8 cellular contexts compared by ENCODE assay signal in genomic region chr20:35092524-35093244, GRCh38. TPM values are rescaled to one million over a fixed set of nuclear protein-coding genes. Genes with fewer than 3 reads are reported as not detected.
DNase-seq lines count a peak whose midpoint lies in the region; ATAC-seq and TF ChIP-seq lines count a peak whose summit lies in the region.

TRPC4AP (minus strand) TSS chr20:35092807; CDS start chr20:35092781, 26 bp downstream.

- no peaks in the 10 kb centered on the region for H3K9me2 ChIP-seq in OCI-LY1 (ENCODE audit: low read depth, low read length)

- H4K20me1 ChIP-seq in OCI-LY1 (ENCODE audit: insufficient read depth, low read length), result no peaks in the 10 kb centered on the region

- DNase-seq in DMS 273 treated with DMSO at 0.1 percent for 48 hours (lab: John Stamatoyannopoulos, UW), result peak; percentile 52
- peak in 75 of 76 experiments; percentile 13 to 88 (median 78) for DNase-seq in HUDEP-2 (lab: John Stamatoyannopoulos, UW; ENCODE audit: unreplicated experiment in 76 of 76)
- DNase-seq in activated T-cell treated with anti-CD3 and anti-CD28 coated beads for 24 hours (ENCODE audit: low read depth), result peak; percentile 84
- DNase-seq in epithelial cell of prostate (ENCODE audit: low read depth, low spot score), result no peak
- DNase-seq in mucosa of gallbladder (ENCODE audit: low spot score), result peak; percentile 89
- peak; percentile 90 for DNase-seq in stimulated activated CD8-positive, alpha-beta memory T cell treated with anti-CD3 and anti-CD28 coated beads, Interleukin-4, amount 100 ng/mL, for 48 hours

- peak within 1 kb of the TSS; percentile 88 for H3K4me3 ChIP-seq in OCI-LY1 (ENCODE audit: low read depth, low read length, poor library complexity, severe bottlenecking)

- TF ChIP-seq CTCF in OCI-LY1 (IDR thresholded peaks at IDR 0.05; ENCODE audit: low read length), result peak; percentile 94

- no peaks in the 10 kb centered on the region for H3K27me3 ChIP-seq in OCI-LY1 (ENCODE audit: insufficient read depth, low read length)

- H3F3A ChIP-seq in OCI-LY1 (ENCODE audit: insufficient read depth, low read length), result peaks cover 4% of the 10 kb centered on the region; the same call in 1 of the 2 replicates

- peaks cover 23% of the 10 kb centered on the region for H3K4me1 ChIP-seq in OCI-LY1 (ENCODE audit: insufficient read depth, low read length, severe bottlenecking)

- peaks cover 31% of the 10 kb centered on the region for H3K79me2 ChIP-seq in OCI-LY1 (ENCODE audit: insufficient read depth, low read length)

- peak within 1 kb of the TSS; percentile 68 for H2AFZ ChIP-seq in OCI-LY1 (ENCODE audit: low read length)

- H3K36me3 ChIP-seq in OCI-LY1 (ENCODE audit: insufficient read depth, low read length), result peaks cover 3% of the 10 kb centered on the region; the same call in 1 of the 2 replicates

- H3K27ac ChIP-seq in OCI-LY1 (ENCODE audit: low read depth, low read length, poor library complexity, severe bottlenecking) (no peak within 1 kb of the TSS), epithelial cell of prostate (peak within 1 kb of the TSS; percentile 92)

- H3K9me3 ChIP-seq in OCI-LY1 (ENCODE audit: low read length), result no peaks in the 10 kb centered on the region

- H3K4me2 ChIP-seq in OCI-LY1 (ENCODE audit: low read length), result peak within 1 kb of the TSS; percentile 91

- peak; percentile 91 for ATAC-seq in GM21381 (IDR thresholded peaks at IDR 0.05; ENCODE audit: unreplicated experiment)

- H3K9ac ChIP-seq in OCI-LY1 (ENCODE audit: low read length), result peak within 1 kb of the TSS; percentile 83

RNA-seq across cellular contexts. Expression of gene TRPC4AP, which starts in this region (rescaled TPM):
- total RNA-seq in mucosa of gallbladder, result 60.5 TPM
